In the genomic region with DNA sequence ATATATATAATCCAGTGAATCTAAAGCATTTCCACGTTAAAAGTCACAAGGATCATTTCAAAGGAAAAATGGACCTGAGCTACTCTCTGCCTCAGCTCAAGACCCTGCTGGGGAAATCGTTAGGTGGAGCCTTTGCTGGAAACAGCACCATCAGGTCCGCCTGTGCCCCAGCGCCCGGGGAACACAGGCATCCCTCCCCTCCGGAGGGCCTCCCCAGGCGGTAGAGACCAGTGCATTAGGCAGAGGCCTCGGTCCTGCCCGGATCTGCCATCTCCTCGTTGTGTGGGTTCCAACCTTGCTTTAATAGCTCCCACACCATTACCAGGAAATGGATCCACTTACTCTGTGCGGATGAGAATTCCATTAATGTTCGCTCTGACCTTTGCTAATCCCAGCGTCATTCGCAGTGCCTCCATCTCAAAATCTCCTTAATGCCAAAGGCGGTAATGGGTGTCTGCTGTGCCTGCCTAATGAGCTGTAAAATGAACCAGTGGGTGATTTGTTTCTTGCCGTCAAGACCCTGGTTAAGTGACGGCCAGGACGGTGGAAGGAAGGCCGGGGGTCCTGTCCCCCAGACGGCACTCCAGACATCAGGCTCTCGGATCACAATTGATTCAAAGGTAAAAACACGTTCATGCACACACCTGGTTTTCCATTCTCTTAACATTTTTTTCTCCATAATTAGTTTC, we compare ENCODE assay signal across 27 cellular contexts.
"Had no signal": no experiment of that assay in that cellular context is flagged by ENCODE, and none has a peak within 500 bp of the region (broad histone marks: within the 10 kb centered on the region; RNA-seq: fewer than 3 reads in every experiment).

No MANE protein-coding gene starts in this region.

- H3K4me1 ChIP-seq: ascending aorta had no signal

- H3K36me3 ChIP-seq: ascending aorta, cardiac muscle cell, upper lobe of left lung, WERI-Rb-1 had no signal

- H3K9me3 Mint-ChIP-seq: activated naive CD4-positive, alpha-beta T cell treated with anti-CD3 and anti-CD28 coated beads, Interleukin-2, amount 10 ng/mL, durations not matched to agents 7 days and 5 days; activated naive CD8-positive, alpha-beta T cell treated with anti-CD3 and anti-CD28 coated beads, Interleukin-2, amount 10 ng/mL, durations not matched to agents 7 days and 5 days; naive B cell; stimulated activated memory B cell treated with anti-CD40 and anti-IgM and Interleukin-4, amounts not matched to agents 10 μg/mL and 1 μg/mL and 100 μg/mL, for 72 hours; stimulated activated naive CD8-positive, alpha-beta T cell treated with anti-CD3 and anti-CD28 coated beads, Interleukin-15, amount 100 ng/mL, for 72 hours; T-helper 1 cell treated with Interleukin-12 subunit alpha and Interleukin-12 subunit beta and Interleukin-4 antibody, amounts not matched to agents 30 μg/mL and 1 μg/mL, for 36 hours had no signal

- H3K9me3 ChIP-seq: ascending aorta, upper lobe of left lung had no signal

- DNase-seq: activated CD4-positive, alpha-beta T cell treated with anti-CD3 and anti-CD28 coated beads for 48 hours; activated CD4-positive, alpha-beta T cell treated with anti-CD3 and anti-CD28 coated beads, Interleukin-2, amount 50 U/mL, for 48 hours; activated CD8-positive, alpha-beta memory T cell treated with anti-CD3 and anti-CD28 coated beads for 24 hours; activated effector memory CD4-positive, alpha-beta T cell treated with anti-CD3 and anti-CD28 coated beads, Interleukin-2, amount 50 U/mL, for 16 hours; activated naive CD4-positive, alpha-beta T cell treated with anti-CD3 and anti-CD28 coated beads, Interleukin-2, amount 10 ng/mL, durations not matched to agents 7 days and 5 days; activated naive CD8-positive, alpha-beta T cell treated with anti-CD3 and anti-CD28 coated beads, Interleukin-2, amount 10 ng/mL, durations not matched to agents 7 days and 5 days; cortex of kidney; foreskin fibroblast; head of caudate nucleus; mammary epithelial cell; naive B cell; occipital lobe; stimulated activated CD4-positive, alpha-beta T cell treated with anti-CD3 and anti-CD28 coated beads, Interleukin-1b, Interleukin-23, amount 100 ng/mL, for 48 hours; stimulated activated CD4-positive, alpha-beta T cell treated with anti-CD3 and anti-CD28 coated beads, Interleukin-4, amount 100 ng/mL, for 4 hours; stimulated activated CD8-positive, alpha-beta memory T cell treated with anti-CD3 and anti-CD28 coated beads, Interleukin-4, amount 100 ng/mL, for 48 hours; stimulated activated naive CD8-positive, alpha-beta T cell treated with anti-CD3 and anti-CD28 coated beads, Interleukin-15, amount 100 ng/mL, for 72 hours; substantia nigra; SW 1271; T-helper 9 cell; upper lobe of left lung; WERI-Rb-1 had no signal

- H3K27ac Mint-ChIP-seq: activated naive CD4-positive, alpha-beta T cell treated with anti-CD3 and anti-CD28 coated beads, Interleukin-2, amount 10 ng/mL, durations not matched to agents 7 days and 5 days; activated naive CD8-positive, alpha-beta T cell treated with anti-CD3 and anti-CD28 coated beads, Interleukin-2, amount 10 ng/mL, durations not matched to agents 7 days and 5 days; naive B cell; stimulated activated memory B cell treated with anti-CD40 and anti-IgM and Interleukin-4, amounts not matched to agents 10 μg/mL and 1 μg/mL and 100 μg/mL, for 72 hours; stimulated activated naive CD8-positive, alpha-beta T cell treated with anti-CD3 and anti-CD28 coated beads, Interleukin-15, amount 100 ng/mL, for 72 hours; T-helper 1 cell treated with Interleukin-12 subunit alpha and Interleukin-12 subunit beta and Interleukin-4 antibody, amounts not matched to agents 30 μg/mL and 1 μg/mL, for 36 hours had no signal

- H3K27ac ChIP-seq: ascending aorta, cardiac muscle cell, upper lobe of left lung, WERI-Rb-1 had no signal

- H3K4me1 Mint-ChIP-seq: activated naive CD4-positive, alpha-beta T cell treated with anti-CD3 and anti-CD28 coated beads, Interleukin-2, amount 10 ng/mL, durations not matched to agents 7 days and 5 days; activated naive CD8-positive, alpha-beta T cell treated with anti-CD3 and anti-CD28 coated beads, Interleukin-2, amount 10 ng/mL, durations not matched to agents 7 days and 5 days; stimulated activated memory B cell treated with anti-CD40 and anti-IgM and Interleukin-4, amounts not matched to agents 10 μg/mL and 1 μg/mL and 100 μg/mL, for 72 hours had no signal

- H3K27me3 ChIP-seq: ascending aorta, cardiac muscle cell, upper lobe of left lung had no signal

- H3K4me3 ChIP-seq: ascending aorta, cardiac muscle cell, smooth muscle cell, upper lobe of left lung had no signal

- H3K27me3 Mint-ChIP-seq: activated naive CD8-positive, alpha-beta T cell treated with anti-CD3 and anti-CD28 coated beads, Interleukin-2, amount 10 ng/mL, durations not matched to agents 7 days and 5 days; brain had no signal

- H3K36me3 Mint-ChIP-seq: activated naive CD4-positive, alpha-beta T cell treated with anti-CD3 and anti-CD28 coated beads, Interleukin-2, amount 10 ng/mL, durations not matched to agents 7 days and 5 days; activated naive CD8-positive, alpha-beta T cell treated with anti-CD3 and anti-CD28 coated beads, Interleukin-2, amount 10 ng/mL, durations not matched to agents 7 days and 5 days; brain; naive B cell; stimulated activated memory B cell treated with anti-CD40 and anti-IgM and Interleukin-4, amounts not matched to agents 10 μg/mL and 1 μg/mL and 100 μg/mL, for 72 hours had no signal

- H3K4me3 Mint-ChIP-seq: activated naive CD4-positive, alpha-beta T cell treated with anti-CD3 and anti-CD28 coated beads, Interleukin-2, amount 10 ng/mL, durations not matched to agents 7 days and 5 days; activated naive CD8-positive, alpha-beta T cell treated with anti-CD3 and anti-CD28 coated beads, Interleukin-2, amount 10 ng/mL, durations not matched to agents 7 days and 5 days; brain; stimulated activated memory B cell treated with anti-CD40 and anti-IgM and Interleukin-4, amounts not matched to agents 10 μg/mL and 1 μg/mL and 100 μg/mL, for 72 hours; stimulated activated naive CD8-positive, alpha-beta T cell treated with anti-CD3 and anti-CD28 coated beads, Interleukin-15, amount 100 ng/mL, for 72 hours; T-helper 1 cell treated with Interleukin-12 subunit alpha and Interleukin-12 subunit beta and Interleukin-4 antibody, amounts not matched to agents 30 μg/mL and 1 μg/mL, for 36 hours had no signal
